In the genomic region with DNA sequence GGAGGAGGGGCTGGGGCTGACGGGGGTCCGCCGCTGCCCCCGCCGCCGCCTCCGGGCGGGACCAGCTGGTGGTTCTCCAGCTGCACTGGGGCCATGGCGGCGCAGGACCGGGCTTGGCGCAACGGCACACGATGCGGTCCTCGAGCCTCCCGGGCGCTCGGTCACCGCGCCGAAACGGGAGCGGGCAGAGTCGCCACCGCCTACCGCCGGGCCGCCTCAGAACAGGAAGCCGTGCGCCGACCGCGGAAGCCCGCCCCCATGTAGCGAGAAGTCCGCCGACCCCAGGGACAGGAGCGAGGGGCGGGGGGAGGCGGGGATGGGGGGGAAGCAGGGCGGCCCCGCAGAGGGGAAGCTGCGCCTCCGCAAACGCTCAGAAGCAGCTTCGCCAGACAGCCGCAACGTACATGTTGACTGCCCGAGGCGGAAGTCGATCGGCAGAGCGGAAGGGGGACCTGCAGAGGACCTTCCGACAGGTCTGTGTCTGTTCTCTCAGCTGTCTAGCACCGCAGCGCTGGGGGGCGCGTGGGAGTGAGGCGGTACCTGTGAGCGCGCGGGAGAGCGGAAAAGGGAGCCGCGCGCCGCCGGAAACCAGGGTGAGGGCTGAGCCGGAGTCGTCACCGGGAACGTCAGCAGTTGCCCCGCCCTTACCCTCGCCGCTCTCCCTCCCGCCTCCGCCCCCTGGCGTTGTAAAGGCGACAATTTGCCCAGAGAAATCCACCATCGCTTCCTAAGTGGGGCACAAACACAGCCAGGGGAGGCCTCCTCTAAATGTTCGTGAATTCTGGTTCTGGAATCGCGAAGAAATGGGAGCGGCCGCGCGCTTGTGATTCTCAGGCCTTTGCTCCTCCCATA, we compare ENCODE assay signal across 1 cellular context.
TF ChIP-seq lines count a peak whose summit lies in the region.

A gene (minus strand): TSS at position 225 of the 852 bp plus-strand sequence. CDS start 130 bp downstream, at position 95.

TF ChIP-seq in K562, 482 proteins besides CTCF, POLR2A, EP300 and RAD21 (continued from another document and continues in another):
- TF ChIP-seq ETV1 (tag; conservative IDR thresholded peaks at IDR 0.05; ENCODE audit: low read depth), result peak; percentile 76
- TF ChIP-seq WHSC1 (IDR thresholded peaks at IDR 0.05; ENCODE audit: low read length), result no peak
- TF ChIP-seq ZSCAN29 (IDR thresholded peaks at IDR 0.05), result no peak
- TF ChIP-seq NCOA4 (IDR thresholded peaks at IDR 0.05; ENCODE audit: partially characterized antibody), result no peak
- TF ChIP-seq HNRNPL (IDR thresholded peaks at IDR 0.05; ENCODE audit: low read depth, low read length), result no peak
- peak; percentile 25 for TF ChIP-seq CCNT2 (IDR thresholded peaks at IDR 0.05; ENCODE audit: borderline replicate concordance, extremely low read depth, insufficient read length, low read depth, low read length)
- TF ChIP-seq RB1 (IDR thresholded peaks at IDR 0.05; ENCODE audit: low read depth), result peak; percentile 61; the same call in 1 of the 2 replicates
- TF ChIP-seq, protein P1, sequence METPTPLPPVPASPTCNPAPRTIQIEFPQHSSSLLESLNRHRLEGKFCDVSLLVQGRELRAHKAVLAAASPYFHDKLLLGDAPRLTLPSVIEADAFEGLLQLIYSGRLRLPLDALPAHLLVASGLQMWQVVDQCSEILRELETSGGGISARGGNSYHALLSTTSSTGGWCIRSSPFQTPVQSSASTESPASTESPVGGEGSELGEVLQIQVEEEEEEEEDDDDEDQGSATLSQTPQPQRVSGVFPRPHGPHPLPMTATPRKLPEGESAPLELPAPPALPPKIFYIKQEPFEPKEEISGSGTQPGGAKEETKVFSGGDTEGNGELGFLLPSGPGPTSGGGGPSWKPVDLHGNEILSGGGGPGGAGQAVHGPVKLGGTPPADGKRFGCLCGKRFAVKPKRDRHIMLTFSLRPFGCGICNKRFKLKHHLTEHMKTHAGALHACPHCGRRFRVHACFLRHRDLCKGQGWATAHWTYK (CRISPR knock-in tag; IDR thresholded peaks at IDR 0.05), result no peak
- TF ChIP-seq FOXA1 (IDR thresholded peaks at IDR 0.05; ENCODE audit: borderline replicate concordance), result no peak
- TF ChIP-seq FOXK2 (conservative IDR thresholded peaks at IDR 0.05 in 1 of 2, IDR thresholded peaks at IDR 0.05 in 1 of 2; ENCODE audit: low read depth in 2 of 2), result peak; percentile 41 to 48; a peak in 2 of 4 replicates
- peak; percentile 57 for TF ChIP-seq JUND (IDR thresholded peaks at IDR 0.05; ENCODE audit: borderline replicate concordance, low read depth, low read length)
- TF ChIP-seq JUND (tag; IDR thresholded peaks at IDR 0.05; ENCODE audit: borderline replicate concordance, low read depth, low read length), result peak; percentile 53; the same call in 1 of the 3 replicates
- TF ChIP-seq, protein P2, sequence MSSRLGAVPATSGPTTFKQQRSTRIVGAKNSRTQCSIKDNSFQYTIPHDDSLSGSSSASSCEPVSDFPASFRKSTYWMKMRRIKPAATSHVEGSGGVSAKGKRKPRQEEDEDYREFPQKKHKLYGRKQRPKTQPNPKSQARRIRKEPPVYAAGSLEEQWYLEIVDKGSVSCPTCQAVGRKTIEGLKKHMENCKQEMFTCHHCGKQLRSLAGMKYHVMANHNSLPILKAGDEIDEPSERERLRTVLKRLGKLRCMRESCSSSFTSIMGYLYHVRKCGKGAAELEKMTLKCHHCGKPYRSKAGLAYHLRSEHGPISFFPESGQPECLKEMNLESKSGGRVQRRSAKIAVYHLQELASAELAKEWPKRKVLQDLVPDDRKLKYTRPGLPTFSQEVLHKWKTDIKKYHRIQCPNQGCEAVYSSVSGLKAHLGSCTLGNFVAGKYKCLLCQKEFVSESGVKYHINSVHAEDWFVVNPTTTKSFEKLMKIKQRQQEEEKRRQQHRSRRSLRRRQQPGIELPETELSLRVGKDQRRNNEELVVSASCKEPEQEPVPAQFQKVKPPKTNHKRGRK (tag; IDR thresholded peaks at IDR 0.05), result no peak
- TF ChIP-seq NRF1 (conservative IDR thresholded peaks at IDR 0.05 in 1 of 2, IDR thresholded peaks at IDR 0.05 in 1 of 2), result peak; percentile 73 to 79
- no peak for TF ChIP-seq ATF1 (CRISPR knock-in tag; IDR thresholded peaks at IDR 0.05)
- peak; percentile 95 for TF ChIP-seq ATF1 (tag; IDR thresholded peaks at IDR 0.05)
- TF ChIP-seq, protein P3, sequence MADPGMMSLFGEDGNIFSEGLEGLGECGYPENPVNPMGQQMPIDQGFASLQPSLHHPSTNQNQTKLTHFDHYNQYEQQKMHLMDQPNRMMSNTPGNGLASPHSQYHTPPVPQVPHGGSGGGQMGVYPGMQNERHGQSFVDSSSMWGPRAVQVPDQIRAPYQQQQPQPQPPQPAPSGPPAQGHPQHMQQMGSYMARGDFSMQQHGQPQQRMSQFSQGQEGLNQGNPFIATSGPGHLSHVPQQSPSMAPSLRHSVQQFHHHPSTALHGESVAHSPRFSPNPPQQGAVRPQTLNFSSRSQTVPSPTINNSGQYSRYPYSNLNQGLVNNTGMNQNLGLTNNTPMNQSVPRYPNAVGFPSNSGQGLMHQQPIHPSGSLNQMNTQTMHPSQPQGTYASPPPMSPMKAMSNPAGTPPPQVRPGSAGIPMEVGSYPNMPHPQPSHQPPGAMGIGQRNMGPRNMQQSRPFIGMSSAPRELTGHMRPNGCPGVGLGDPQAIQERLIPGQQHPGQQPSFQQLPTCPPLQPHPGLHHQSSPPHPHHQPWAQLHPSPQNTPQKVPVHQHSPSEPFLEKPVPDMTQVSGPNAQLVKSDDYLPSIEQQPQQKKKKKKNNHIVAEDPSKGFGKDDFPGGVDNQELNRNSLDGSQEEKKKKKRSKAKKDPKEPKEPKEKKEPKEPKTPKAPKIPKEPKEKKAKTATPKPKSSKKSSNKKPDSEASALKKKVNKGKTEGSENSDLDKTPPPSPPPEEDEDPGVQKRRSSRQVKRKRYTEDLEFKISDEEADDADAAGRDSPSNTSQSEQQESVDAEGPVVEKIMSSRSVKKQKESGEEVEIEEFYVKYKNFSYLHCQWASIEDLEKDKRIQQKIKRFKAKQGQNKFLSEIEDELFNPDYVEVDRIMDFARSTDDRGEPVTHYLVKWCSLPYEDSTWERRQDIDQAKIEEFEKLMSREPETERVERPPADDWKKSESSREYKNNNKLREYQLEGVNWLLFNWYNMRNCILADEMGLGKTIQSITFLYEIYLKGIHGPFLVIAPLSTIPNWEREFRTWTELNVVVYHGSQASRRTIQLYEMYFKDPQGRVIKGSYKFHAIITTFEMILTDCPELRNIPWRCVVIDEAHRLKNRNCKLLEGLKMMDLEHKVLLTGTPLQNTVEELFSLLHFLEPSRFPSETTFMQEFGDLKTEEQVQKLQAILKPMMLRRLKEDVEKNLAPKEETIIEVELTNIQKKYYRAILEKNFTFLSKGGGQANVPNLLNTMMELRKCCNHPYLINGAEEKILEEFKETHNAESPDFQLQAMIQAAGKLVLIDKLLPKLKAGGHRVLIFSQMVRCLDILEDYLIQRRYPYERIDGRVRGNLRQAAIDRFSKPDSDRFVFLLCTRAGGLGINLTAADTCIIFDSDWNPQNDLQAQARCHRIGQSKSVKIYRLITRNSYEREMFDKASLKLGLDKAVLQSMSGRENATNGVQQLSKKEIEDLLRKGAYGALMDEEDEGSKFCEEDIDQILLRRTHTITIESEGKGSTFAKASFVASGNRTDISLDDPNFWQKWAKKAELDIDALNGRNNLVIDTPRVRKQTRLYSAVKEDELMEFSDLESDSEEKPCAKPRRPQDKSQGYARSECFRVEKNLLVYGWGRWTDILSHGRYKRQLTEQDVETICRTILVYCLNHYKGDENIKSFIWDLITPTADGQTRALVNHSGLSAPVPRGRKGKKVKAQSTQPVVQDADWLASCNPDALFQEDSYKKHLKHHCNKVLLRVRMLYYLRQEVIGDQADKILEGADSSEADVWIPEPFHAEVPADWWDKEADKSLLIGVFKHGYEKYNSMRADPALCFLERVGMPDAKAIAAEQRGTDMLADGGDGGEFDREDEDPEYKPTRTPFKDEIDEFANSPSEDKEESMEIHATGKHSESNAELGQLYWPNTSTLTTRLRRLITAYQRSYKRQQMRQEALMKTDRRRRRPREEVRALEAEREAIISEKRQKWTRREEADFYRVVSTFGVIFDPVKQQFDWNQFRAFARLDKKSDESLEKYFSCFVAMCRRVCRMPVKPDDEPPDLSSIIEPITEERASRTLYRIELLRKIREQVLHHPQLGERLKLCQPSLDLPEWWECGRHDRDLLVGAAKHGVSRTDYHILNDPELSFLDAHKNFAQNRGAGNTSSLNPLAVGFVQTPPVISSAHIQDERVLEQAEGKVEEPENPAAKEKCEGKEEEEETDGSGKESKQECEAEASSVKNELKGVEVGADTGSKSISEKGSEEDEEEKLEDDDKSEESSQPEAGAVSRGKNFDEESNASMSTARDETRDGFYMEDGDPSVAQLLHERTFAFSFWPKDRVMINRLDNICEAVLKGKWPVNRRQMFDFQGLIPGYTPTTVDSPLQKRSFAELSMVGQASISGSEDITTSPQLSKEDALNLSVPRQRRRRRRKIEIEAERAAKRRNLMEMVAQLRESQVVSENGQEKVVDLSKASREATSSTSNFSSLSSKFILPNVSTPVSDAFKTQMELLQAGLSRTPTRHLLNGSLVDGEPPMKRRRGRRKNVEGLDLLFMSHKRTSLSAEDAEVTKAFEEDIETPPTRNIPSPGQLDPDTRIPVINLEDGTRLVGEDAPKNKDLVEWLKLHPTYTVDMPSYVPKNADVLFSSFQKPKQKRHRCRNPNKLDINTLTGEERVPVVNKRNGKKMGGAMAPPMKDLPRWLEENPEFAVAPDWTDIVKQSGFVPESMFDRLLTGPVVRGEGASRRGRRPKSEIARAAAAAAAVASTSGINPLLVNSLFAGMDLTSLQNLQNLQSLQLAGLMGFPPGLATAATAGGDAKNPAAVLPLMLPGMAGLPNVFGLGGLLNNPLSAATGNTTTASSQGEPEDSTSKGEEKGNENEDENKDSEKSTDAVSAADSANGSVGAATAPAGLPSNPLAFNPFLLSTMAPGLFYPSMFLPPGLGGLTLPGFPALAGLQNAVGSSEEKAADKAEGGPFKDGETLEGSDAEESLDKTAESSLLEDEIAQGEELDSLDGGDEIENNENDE (IDR thresholded peaks at IDR 0.05; ENCODE audit: low read depth, low read length), result no peak
- TF ChIP-seq, protein P4, sequence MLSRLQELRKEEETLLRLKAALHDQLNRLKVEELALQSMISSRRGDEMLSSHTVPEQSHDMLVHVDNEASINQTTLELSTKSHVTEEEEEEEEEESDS (CRISPR knock-in tag; IDR thresholded peaks at IDR 0.05), result no peak
- TF ChIP-seq ZFX (CRISPR knock-in tag; IDR thresholded peaks at IDR 0.05), result peak; percentile 65
- TF ChIP-seq ZNF589 (CRISPR knock-in tag; IDR thresholded peaks at IDR 0.05; ENCODE audit: low read depth), result no peak
- TF ChIP-seq NEUROD1 (IDR thresholded peaks at IDR 0.05; ENCODE audit: borderline replicate concordance, low read depth, low read length, partially characterized antibody), result no peak
- TF ChIP-seq ZNF584 (CRISPR knock-in tag; IDR thresholded peaks at IDR 0.05; ENCODE audit: low read depth), result no peak
- no peak for TF ChIP-seq ZNF780A (CRISPR knock-in tag; IDR thresholded peaks at IDR 0.05)
- TF ChIP-seq XRCC4 (IDR thresholded peaks at IDR 0.05; ENCODE audit: extremely low read depth, insufficient read depth, insufficient read length), result no peak
- TF ChIP-seq, protein P5, sequence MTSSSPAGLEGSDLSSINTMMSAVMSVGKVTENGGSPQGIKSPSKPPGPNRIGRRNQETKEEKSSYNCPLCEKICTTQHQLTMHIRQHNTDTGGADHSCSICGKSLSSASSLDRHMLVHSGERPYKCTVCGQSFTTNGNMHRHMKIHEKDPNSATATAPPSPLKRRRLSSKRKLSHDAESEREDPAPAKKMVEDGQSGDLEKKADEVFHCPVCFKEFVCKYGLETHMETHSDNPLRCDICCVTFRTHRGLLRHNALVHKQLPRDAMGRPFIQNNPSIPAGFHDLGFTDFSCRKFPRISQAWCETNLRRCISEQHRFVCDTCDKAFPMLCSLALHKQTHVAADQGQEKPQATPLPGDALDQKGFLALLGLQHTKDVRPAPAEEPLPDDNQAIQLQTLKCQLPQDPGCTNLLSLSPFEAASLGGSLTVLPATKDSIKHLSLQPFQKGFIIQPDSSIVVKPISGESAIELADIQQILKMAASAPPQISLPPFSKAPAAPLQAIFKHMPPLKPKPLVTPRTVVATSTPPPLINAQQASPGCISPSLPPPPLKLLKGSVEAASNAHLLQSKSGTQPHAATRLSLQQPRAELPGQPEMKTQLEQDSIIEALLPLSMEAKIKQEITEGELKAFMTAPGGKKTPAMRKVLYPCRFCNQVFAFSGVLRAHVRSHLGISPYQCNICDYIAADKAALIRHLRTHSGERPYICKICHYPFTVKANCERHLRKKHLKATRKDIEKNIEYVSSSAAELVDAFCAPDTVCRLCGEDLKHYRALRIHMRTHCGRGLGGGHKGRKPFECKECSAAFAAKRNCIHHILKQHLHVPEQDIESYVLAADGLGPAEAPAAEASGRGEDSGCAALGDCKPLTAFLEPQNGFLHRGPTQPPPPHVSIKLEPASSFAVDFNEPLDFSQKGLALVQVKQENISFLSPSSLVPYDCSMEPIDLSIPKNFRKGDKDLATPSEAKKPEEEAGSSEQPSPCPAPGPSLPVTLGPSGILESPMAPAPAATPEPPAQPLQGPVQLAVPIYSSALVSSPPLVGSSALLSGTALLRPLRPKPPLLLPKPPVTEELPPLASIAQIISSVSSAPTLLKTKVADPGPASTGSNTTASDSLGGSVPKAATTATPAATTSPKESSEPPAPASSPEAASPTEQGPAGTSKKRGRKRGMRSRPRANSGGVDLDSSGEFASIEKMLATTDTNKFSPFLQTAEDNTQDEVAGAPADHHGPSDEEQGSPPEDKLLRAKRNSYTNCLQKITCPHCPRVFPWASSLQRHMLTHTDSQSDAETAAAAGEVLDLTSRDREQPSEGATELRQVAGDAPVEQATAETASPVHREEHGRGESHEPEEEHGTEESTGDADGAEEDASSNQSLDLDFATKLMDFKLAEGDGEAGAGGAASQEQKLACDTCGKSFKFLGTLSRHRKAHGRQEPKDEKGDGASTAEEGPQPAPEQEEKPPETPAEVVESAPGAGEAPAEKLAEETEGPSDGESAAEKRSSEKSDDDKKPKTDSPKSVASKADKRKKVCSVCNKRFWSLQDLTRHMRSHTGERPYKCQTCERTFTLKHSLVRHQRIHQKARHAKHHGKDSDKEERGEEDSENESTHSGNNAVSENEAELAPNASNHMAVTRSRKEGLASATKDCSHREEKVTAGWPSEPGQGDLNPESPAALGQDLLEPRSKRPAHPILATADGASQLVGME (CRISPR knock-in tag; IDR thresholded peaks at IDR 0.05), result no peak
- TF ChIP-seq POU5F1 (IDR thresholded peaks at IDR 0.05; ENCODE audit: borderline replicate concordance, low read depth, low read length, partially characterized antibody), result no peak
- TF ChIP-seq, protein P6, sequence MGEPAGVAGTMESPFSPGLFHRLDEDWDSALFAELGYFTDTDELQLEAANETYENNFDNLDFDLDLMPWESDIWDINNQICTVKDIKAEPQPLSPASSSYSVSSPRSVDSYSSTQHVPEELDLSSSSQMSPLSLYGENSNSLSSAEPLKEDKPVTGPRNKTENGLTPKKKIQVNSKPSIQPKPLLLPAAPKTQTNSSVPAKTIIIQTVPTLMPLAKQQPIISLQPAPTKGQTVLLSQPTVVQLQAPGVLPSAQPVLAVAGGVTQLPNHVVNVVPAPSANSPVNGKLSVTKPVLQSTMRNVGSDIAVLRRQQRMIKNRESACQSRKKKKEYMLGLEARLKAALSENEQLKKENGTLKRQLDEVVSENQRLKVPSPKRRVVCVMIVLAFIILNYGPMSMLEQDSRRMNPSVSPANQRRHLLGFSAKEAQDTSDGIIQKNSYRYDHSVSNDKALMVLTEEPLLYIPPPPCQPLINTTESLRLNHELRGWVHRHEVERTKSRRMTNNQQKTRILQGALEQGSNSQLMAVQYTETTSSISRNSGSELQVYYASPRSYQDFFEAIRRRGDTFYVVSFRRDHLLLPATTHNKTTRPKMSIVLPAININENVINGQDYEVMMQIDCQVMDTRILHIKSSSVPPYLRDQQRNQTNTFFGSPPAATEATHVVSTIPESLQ (CRISPR knock-in tag; IDR thresholded peaks at IDR 0.05), result no peak
- no peak for TF ChIP-seq IFI16 (CRISPR knock-in tag; IDR thresholded peaks at IDR 0.05)
- peak; percentile 27; the same call in 1 of the 2 replicates for TF ChIP-seq MBD2 (IDR thresholded peaks at IDR 0.05; ENCODE audit: borderline replicate concordance, low read depth)
- TF ChIP-seq RBM39 (optimal IDR thresholded peaks at IDR 0.05; ENCODE audit: low read depth, low read length), result no peak
- no peak for TF ChIP-seq LCOR (CRISPR knock-in tag; IDR thresholded peaks at IDR 0.05)
